Comparison of ENCODE assay signal across 14 cellular contexts in the genomic region with DNA sequence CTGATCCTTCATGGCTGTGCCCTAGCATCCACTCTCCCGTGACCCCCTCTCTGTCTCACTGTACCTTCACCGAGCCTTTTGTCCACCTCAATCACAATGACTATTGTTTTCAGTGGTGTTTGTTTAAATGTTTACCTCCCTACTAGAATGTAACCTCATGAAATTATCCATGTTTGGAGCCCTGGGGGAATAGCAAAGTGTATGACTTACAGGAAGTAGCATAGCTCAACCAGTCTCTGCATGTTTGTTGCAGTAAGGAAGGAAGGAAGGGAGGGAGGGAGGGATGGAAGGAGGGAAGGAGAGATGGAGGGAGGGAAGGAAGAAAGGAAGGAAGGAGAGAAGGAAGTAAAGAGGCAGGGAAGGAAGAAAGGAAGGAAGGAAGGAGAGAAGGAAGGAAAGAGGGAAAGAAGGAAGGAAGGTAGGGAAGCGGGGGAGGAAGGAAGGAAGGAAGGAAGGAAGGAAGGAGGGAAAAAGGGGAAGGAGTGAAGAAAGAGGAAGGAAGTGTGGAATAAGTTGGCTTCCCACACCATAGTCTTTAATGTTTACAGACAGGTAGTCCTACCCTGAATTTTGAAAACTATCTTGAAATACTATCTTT.
A peak's percentile ranks its signal among the peaks of the same experiment; 100 is the strongest.
DNase-seq lines count a peak whose midpoint lies in the region; ATAC-seq and TF ChIP-seq lines count a peak whose summit lies in the region.
"Had no signal": no experiment of that assay in that cellular context is flagged by ENCODE, and none has a peak within 500 bp of the region (broad histone marks: within the 10 kb centered on the region; RNA-seq: fewer than 3 reads in every experiment).

No MANE protein-coding gene starts in this region.

- no peak for TF ChIP-seq CTCF in WTC11 (IDR thresholded peaks at IDR 0.05)
- TF ChIP-seq CTCF in epithelial cell of esophagus (IDR thresholded peaks at IDR 0.05; ENCODE audit: insufficient read depth, low read depth, low read length, missing control alignments) = no peak
- TF ChIP-seq CTCF in progenitor cell of endocrine pancreas (IDR thresholded peaks at IDR 0.05; ENCODE audit: unreplicated experiment) = no peak
- TF ChIP-seq CTCF in adrenal gland (IDR thresholded peaks at IDR 0.05) = no peak

- H3K36me3 Mint-ChIP-seq in WTC11 (peaks cover 5% of the 10 kb centered on the region), progenitor cell of endocrine pancreas (ENCODE audit: insufficient read depth) (no peaks in the 10 kb centered on the region)

- POLR2A ChIA-PET in WTC11 (lab: Charles Lee) = no interaction called here

- H3K27me3 ChIP-seq in adrenal gland = no peaks in the 10 kb centered on the region

- peaks cover 11% of the 10 kb centered on the region for H3K4me1 Mint-ChIP-seq in WTC11
- peaks cover 3% of the 10 kb centered on the region for H3K4me1 Mint-ChIP-seq in progenitor cell of endocrine pancreas (ENCODE audit: low read depth)

- peaks cover 10% of the 10 kb centered on the region for H3K9me3 Mint-ChIP-seq in WTC11
- no peaks in the 10 kb centered on the region for H3K9me3 Mint-ChIP-seq in progenitor cell of endocrine pancreas (ENCODE audit: low read depth)

- TF ChIP-seq POLR2A in adrenal gland (IDR thresholded peaks at IDR 0.05) = no peak

- CTCF ChIA-PET in WTC11 (lab: Charles Lee) = interaction anchor here (1.4 kb wide), 1 partner anchor 8 kb away, joined by 10 read pairs; no protein-coding TSS in a partner anchor

- H3K4me3 ChIP-seq in epithelial cell of esophagus (ENCODE audit: low read length) (no peak overlapping the region), adrenal gland (no peak overlapping the region)
- H3K4me3 ChIP-seq: GM12878 had no signal

- ATAC-seq in WTC11 (no peak), HG02885 (IDR thresholded peaks at IDR 0.05; ENCODE audit: poor library complexity, unreplicated experiment) (no peak)
- ATAC-seq: GM12878, HCT116 had no signal

- no peaks in the 10 kb centered on the region for H3K36me3 ChIP-seq in adrenal gland (replicated peaks in 1 of 2)

- no peaks in the 10 kb centered on the region for H3K27me3 Mint-ChIP-seq in WTC11 (ENCODE audit: low read depth)
- no peaks in the 10 kb centered on the region for H3K27me3 Mint-ChIP-seq in progenitor cell of endocrine pancreas
- H3K27me3 Mint-ChIP-seq: B cell; CD4-positive, alpha-beta T cell had no signal

- no peak overlapping the region for H3K27ac Mint-ChIP-seq in WTC11
- H3K27ac Mint-ChIP-seq in progenitor cell of endocrine pancreas = peak overlapping the region; percentile 14
- H3K27ac Mint-ChIP-seq: CD4-positive, alpha-beta T cell had no signal

- peak; percentile 3 for DNase-seq in HPDE6-E6E7 (ENCODE audit: extremely low spot score)
- no peak for DNase-seq in WTC11 (ENCODE audit: low spot score)
- DNase-seq in epithelial cell of esophagus (ENCODE audit: low read depth) = peak; percentile 90
- no peak for DNase-seq in progenitor cell of endocrine pancreas (ENCODE audit: low spot score, unreplicated experiment)
- DNase-seq in adrenal gland = no peak
- DNase-seq in activated T-cell treated with anti-CD3 and anti-CD28 coated beads, Interleukin-2, amount 50 U/mL, for 48 hours = no peak
- DNase-seq: C1 segment of cervical spinal cord; Calu3; CD4-positive, alpha-beta T cell; DMS 273 treated with DMSO at 0.1 percent for 48 hours had no signal

- H3K4me3 Mint-ChIP-seq in WTC11 (no peak overlapping the region), progenitor cell of endocrine pancreas (ENCODE audit: low read depth) (no peak overlapping the region)
- H3K4me3 Mint-ChIP-seq: B cell; CD4-positive, alpha-beta T cell had no signal

- no peak overlapping the region for H3K27ac ChIP-seq in adrenal gland

- WGBS in adrenal gland, 4 donors = 89 to 91% (median 90%) methylated on average over 3 of the region's 3 CpGs

- no peaks in the 10 kb centered on the region for H3K4me1 ChIP-seq in adrenal gland (replicated peaks in 1 of 2)

- intact Hi-C loops in adrenal gland (cut with DNase I) = no loop called here

- H3K9me3 ChIP-seq in adrenal gland (replicated peaks in 1 of 3) = no peaks in the 10 kb centered on the region

TF ChIP-seq in WTC11, 78 proteins besides CTCF, POLR2A, EP300 and RAD21:
- no peak for TF ChIP-seq NR2C2 (CRISPR knock-in tag; IDR thresholded peaks at IDR 0.05)
- TF ChIP-seq, protein P1, sequence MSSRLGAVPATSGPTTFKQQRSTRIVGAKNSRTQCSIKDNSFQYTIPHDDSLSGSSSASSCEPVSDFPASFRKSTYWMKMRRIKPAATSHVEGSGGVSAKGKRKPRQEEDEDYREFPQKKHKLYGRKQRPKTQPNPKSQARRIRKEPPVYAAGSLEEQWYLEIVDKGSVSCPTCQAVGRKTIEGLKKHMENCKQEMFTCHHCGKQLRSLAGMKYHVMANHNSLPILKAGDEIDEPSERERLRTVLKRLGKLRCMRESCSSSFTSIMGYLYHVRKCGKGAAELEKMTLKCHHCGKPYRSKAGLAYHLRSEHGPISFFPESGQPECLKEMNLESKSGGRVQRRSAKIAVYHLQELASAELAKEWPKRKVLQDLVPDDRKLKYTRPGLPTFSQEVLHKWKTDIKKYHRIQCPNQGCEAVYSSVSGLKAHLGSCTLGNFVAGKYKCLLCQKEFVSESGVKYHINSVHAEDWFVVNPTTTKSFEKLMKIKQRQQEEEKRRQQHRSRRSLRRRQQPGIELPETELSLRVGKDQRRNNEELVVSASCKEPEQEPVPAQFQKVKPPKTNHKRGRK (CRISPR knock-in tag; IDR thresholded peaks at IDR 0.05; ENCODE audit: borderline replicate concordance) = 0 out of 2 replicates have a peak, but pooled peaks have one; percentile 83

Comparison
In these comparisons a context has a peak if more than half of its experiments do, and no peak if none do; other contexts are left out.
1. DNase-seq: peak in HPDE6-E6E7 (single experiment) and epithelial cell of esophagus (single experiment); none in WTC11 (single experiment), progenitor cell of endocrine pancreas (single experiment), adrenal gland (0 of 7) and activated T-cell treated with anti-CD3 and anti-CD28 coated beads, Interleukin-2, amount 50 U/mL, for 48 hours (0 of 2).